8 cellular contexts compared by ENCODE assay signal in the genomic region with DNA sequence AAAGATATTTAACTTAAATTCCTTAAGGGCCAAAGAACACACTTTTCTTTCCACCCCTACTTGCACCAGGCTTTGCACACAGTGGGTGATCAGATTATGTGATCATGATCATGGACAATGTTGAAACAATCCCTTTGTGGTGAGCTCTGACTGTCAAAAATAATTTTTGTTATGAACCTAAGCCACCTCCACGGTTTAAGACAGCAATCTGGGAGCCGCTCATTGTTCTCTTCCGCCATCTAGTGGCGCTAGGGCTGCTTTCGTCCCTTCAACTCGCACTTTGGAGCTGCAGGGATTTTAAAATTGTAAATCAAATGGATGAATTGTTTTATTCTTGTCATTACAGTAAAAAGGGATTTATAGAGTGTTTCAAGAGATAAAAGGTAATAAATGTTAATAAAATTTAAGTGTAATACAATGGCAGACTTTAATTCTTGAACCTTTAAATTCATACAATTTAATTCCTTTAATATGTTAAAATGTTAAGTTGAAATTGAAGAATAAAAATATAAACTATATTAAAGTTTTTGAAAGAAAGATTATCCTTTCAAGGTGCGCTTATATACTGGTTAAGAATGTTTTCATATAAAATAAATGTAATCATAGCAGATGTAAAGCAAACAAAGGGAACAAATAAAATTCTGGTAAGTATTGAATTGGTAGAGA. TPM values are rescaled to one million over a fixed set of nuclear protein-coding genes. Genes with fewer than 3 reads are reported as not detected.
A peak's percentile ranks its signal among the peaks of the same experiment; 100 is the strongest.
DNase-seq lines count a peak whose midpoint lies in the region; ATAC-seq and FAIRE-seq lines count a peak whose summit lies in the region.

No MANE protein-coding gene starts in this region.

- no peaks in the 10 kb centered on the region for H3K36me3 ChIP-seq in NT2/D1 (ENCODE audit: insufficient read depth, insufficient read length, low read length)

- H3K9me3 Mint-ChIP-seq in naive thymus-derived CD8-positive, alpha-beta T cell = no peaks in the 10 kb centered on the region
- H3K9me3 Mint-ChIP-seq in stimulated activated effector memory CD8-positive, alpha-beta T cell treated with anti-CD3 and anti-CD28 coated beads, Interleukin-12 subunit alpha, Interleukin-12 subunit beta, amount 100 ng/mL, for 72 hours = no peaks in the 10 kb centered on the region

- ATAC-seq in GM21447 (IDR thresholded peaks at IDR 0.05; ENCODE audit: unreplicated experiment) = peak; percentile 85
- peak; percentile 84 to 93 for ATAC-seq in naive thymus-derived CD8-positive, alpha-beta T cell
- peak; percentile 71 for ATAC-seq in stimulated activated effector memory CD8-positive, alpha-beta T cell treated with anti-CD3 and anti-CD28 coated beads, Interleukin-12 subunit alpha, Interleukin-12 subunit beta, amount 100 ng/mL, for 72 hours

- FAIRE-seq in HTR-8/SVneo (lab: Jason Lieb, UNC) = no peak

- peak overlapping the region in 6 of 10 donors; percentile 1 to 55 (median 28) for H3K4me3 Mint-ChIP-seq in naive thymus-derived CD8-positive, alpha-beta T cell
- H3K4me3 Mint-ChIP-seq in stimulated activated effector memory CD8-positive, alpha-beta T cell treated with anti-CD3 and anti-CD28 coated beads, Interleukin-12 subunit alpha, Interleukin-12 subunit beta, amount 100 ng/mL, for 72 hours = no peak overlapping the region

- DNase-seq in DMS114 treated with DMSO at 0.1 percent for 48 hours (lab: John Stamatoyannopoulos, UW; ENCODE audit: unreplicated experiment) (peak; percentile 58), HTR-8/SVneo (ENCODE audit: insufficient read length, low spot score) (peak; percentile 32), NT2/D1 (ENCODE audit: low read depth, low spot score) (peak; percentile 58), epidermal melanocyte (ENCODE audit: insufficient read length, low spot score) (peak; percentile 28)
- peak; percentile 3 for DNase-seq in activated CD8-positive, alpha-beta memory T cell treated with anti-CD3 and anti-CD28 coated beads, Interleukin-2, amount 50 U/mL, for 1 hour (ENCODE audit: extremely low read depth)
- DNase-seq in naive thymus-derived CD8-positive, alpha-beta T cell = peak; percentile 30 to 75 (median 52)
- DNase-seq in stimulated activated effector memory CD8-positive, alpha-beta T cell treated with anti-CD3 and anti-CD28 coated beads, Interleukin-12 subunit alpha, Interleukin-12 subunit beta, amount 100 ng/mL, for 72 hours (ENCODE audit: low spot score in 2 of 2) = peak; percentile 36 to 72

- H3K27me3 Mint-ChIP-seq in naive thymus-derived CD8-positive, alpha-beta T cell = peaks cover 0 to 5% (median 1%) of the 10 kb centered on the region in 5 donors

- H3K4me3 ChIP-seq in NT2/D1 (ENCODE audit: insufficient read length, low read depth) = no peak overlapping the region

- H3K9ac ChIP-seq in NT2/D1 (ENCODE audit: insufficient read length, low read depth) = no peak overlapping the region

- H3K4me1 ChIP-seq in NT2/D1 (ENCODE audit: insufficient read depth, insufficient read length) = no peaks in the 10 kb centered on the region

- no peaks in the 10 kb centered on the region for H3K36me3 Mint-ChIP-seq in naive thymus-derived CD8-positive, alpha-beta T cell
- H3K36me3 Mint-ChIP-seq in stimulated activated effector memory CD8-positive, alpha-beta T cell treated with anti-CD3 and anti-CD28 coated beads, Interleukin-12 subunit alpha, Interleukin-12 subunit beta, amount 100 ng/mL, for 72 hours = no peaks in the 10 kb centered on the region

- POLR2A ChIA-PET in naive thymus-derived CD8-positive, alpha-beta T cell (lab: Charles Lee) = no interaction called here

- no peaks in the 10 kb centered on the region for H3K9me3 ChIP-seq in NT2/D1 (ENCODE audit: insufficient read depth, low read length)

- no peaks in the 10 kb centered on the region for H3K27me3 ChIP-seq in NT2/D1 (ENCODE audit: insufficient read depth, insufficient read length)

- H3K27ac Mint-ChIP-seq in naive thymus-derived CD8-positive, alpha-beta T cell = no peak overlapping the region
- no peak overlapping the region for H3K27ac Mint-ChIP-seq in stimulated activated effector memory CD8-positive, alpha-beta T cell treated with anti-CD3 and anti-CD28 coated beads, Interleukin-12 subunit alpha, Interleukin-12 subunit beta, amount 100 ng/mL, for 72 hours

- peaks cover 0 to 1% (median 0%) of the 10 kb centered on the region in 4 donors for H3K4me1 Mint-ChIP-seq in naive thymus-derived CD8-positive, alpha-beta T cell
- H3K4me1 Mint-ChIP-seq in stimulated activated effector memory CD8-positive, alpha-beta T cell treated with anti-CD3 and anti-CD28 coated beads, Interleukin-12 subunit alpha, Interleukin-12 subunit beta, amount 100 ng/mL, for 72 hours = no peaks in the 10 kb centered on the region

RNA-seq across cellular contexts. Expression of a gene that starts 45.3 kb away (rescaled TPM):
- total RNA-seq in naive thymus-derived CD8-positive, alpha-beta T cell = 1 to 10 TPM; 3.8 to 4.8 TPM
- 1 to 10 TPM; 2.3 to 3.3 (median 2.7) TPM for polyA plus RNA-seq in naive thymus-derived CD8-positive, alpha-beta T cell

Comparison
In these comparisons a context has a peak if more than half of its experiments do, and no peak if none do; other contexts are left out.
1. DNase-seq: peak in every context shown above with its lines; median percentile 58 in DMS114 treated with DMSO at 0.1 percent for 48 hours; 58 in NT2/D1; 54 in stimulated activated effector memory CD8-positive, alpha-beta T cell treated with anti-CD3 and anti-CD28 coated beads, Interleukin-12 subunit alpha, Interleukin-12 subunit beta, amount 100 ng/mL, for 72 hours; 52 in naive thymus-derived CD8-positive, alpha-beta T cell; 32 in HTR-8/SVneo; 28 in epidermal melanocyte; 3 in activated CD8-positive, alpha-beta memory T cell treated with anti-CD3 and anti-CD28 coated beads, Interleukin-2, amount 50 U/mL, for 1 hour.